8 cellular contexts compared by ENCODE assay signal in the genomic region with DNA sequence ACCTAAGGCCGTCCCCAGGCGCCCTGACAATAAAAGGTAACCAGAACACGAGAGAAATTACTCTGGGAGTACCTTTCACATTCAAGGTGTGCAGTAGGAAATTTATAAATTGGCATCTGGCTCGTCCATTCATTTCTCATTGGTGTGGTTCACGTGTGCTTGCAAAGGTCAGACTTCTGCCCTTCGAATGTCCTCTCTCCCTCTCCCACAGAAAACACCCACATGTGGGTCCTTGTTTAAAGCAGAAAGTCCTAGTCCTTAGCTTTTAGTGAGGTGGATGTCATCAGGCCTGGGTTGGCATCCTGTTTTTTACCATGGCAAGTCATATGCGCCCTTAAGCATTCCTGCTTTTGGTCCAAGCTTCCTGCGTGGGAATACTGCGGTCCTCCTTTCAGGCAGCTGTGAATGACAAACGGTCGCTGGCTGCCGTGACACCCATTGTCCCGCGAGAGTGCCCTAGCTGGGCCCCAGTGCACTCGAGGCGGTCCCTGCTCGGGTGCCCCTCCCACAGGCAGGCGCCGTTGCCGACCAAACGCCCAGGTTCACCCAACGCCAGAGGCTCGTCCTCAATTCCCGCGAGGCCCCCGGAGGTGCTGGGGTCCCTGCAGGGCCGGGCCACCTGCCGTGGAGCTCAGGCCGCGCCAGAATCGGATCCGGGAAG. TPM values are rescaled to one million over a fixed set of nuclear protein-coding genes. Genes with fewer than 3 reads are reported as not detected.
DNase-seq lines count a peak whose midpoint lies in the region; ATAC-seq lines count a peak whose summit lies in the region.

Gene NUDT19 (plus strand): TSS at position 531 of the 661 bp plus-strand sequence. CDS start 140 bp downstream, outside the sequence.

- H3K27ac ChIP-seq in CD4-positive, alpha-beta memory T cell (ENCODE audit: low read depth, low read length) = peak within 1 kb of the TSS; percentile 63
- no peak within 1 kb of the TSS for H3K27ac ChIP-seq in mesendoderm (ENCODE audit: low read depth, low read length)

- H3K27ac Mint-ChIP-seq in CD4-positive, alpha-beta memory T cell = peak within 1 kb of the TSS; percentile 80 to 96 (median 94)
- H3K27ac Mint-ChIP-seq in effector memory CD8-positive, alpha-beta T cell = peak within 1 kb of the TSS; percentile 88 to 90

- peaks cover 42 to 50% (median 45%) of the 10 kb centered on the region in 4 donors for H3K4me1 Mint-ChIP-seq in CD4-positive, alpha-beta memory T cell
- H3K4me1 Mint-ChIP-seq in effector memory CD8-positive, alpha-beta T cell (ENCODE audit: low read depth in 2 of 2) = peaks cover 41 to 48% of the 10 kb centered on the region in 2 donors

- no peak within 1 kb of the TSS for H2BK120ac ChIP-seq in mesendoderm (ENCODE audit: low read depth, low read length)

- H3K4me1 ChIP-seq in CD4-positive, alpha-beta memory T cell (ENCODE audit: insufficient read depth, low read length) = peaks cover 45% of the 10 kb centered on the region
- H3K4me1 ChIP-seq in mesendoderm (ENCODE audit: control insufficient read depth, low read depth, low read length) = peaks cover 2% of the 10 kb centered on the region

- peak within 1 kb of the TSS; percentile 84 for H3K56ac ChIP-seq in mesendoderm (ENCODE audit: low read length)

- H4K5ac ChIP-seq in mesendoderm (ENCODE audit: low read length) = no peak within 1 kb of the TSS

- H2BK5ac ChIP-seq in mesendoderm (ENCODE audit: low read length) = no peak within 1 kb of the TSS

- peak within 1 kb of the TSS; percentile 91 to 94 (median 92) for H3K4me3 Mint-ChIP-seq in CD4-positive, alpha-beta memory T cell
- H3K4me3 Mint-ChIP-seq in effector memory CD8-positive, alpha-beta T cell = peak within 1 kb of the TSS; percentile 91 to 95

- WGBS in mesendoderm (ENCODE audit: extremely low coverage, insufficient coverage, low lambda C conversion rate) = no CpG with 5 or more reads among the region's 32 CpGs

- no peaks in the 10 kb centered on the region for H3K27me3 ChIP-seq in CD4-positive, alpha-beta memory T cell (ENCODE audit: insufficient read depth, low read length)
- H3K27me3 ChIP-seq in mesendoderm (ENCODE audit: insufficient read depth, low read length, poor library complexity) = no peaks in the 10 kb centered on the region

- H3K79me2 ChIP-seq in mesendoderm (ENCODE audit: control insufficient read depth, insufficient read depth, low read length) = no peaks in the 10 kb centered on the region

- H3K18ac ChIP-seq in mesendoderm (ENCODE audit: low read length) = peak within 1 kb of the TSS; percentile 47

- H2BK15ac ChIP-seq in mesendoderm (replicated peaks; ENCODE audit: low read depth) = no peak within 1 kb of the TSS

- H3K36me3 Mint-ChIP-seq in CD4-positive, alpha-beta memory T cell = peaks cover 9 to 14% of the 10 kb centered on the region in 2 donors
- H3K36me3 Mint-ChIP-seq in effector memory CD8-positive, alpha-beta T cell (ENCODE audit: insufficient read depth) = peaks cover 21% of the 10 kb centered on the region

- peak within 1 kb of the TSS; percentile 44 for H3K4ac ChIP-seq in mesendoderm (ENCODE audit: low read depth, low read length)

- no peak within 1 kb of the TSS for H4K8ac ChIP-seq in mesendoderm (ENCODE audit: low read depth, low read length)

- peak within 1 kb of the TSS; percentile 75 for H3K4me2 ChIP-seq in mesendoderm (ENCODE audit: low read length)

- H3K9me3 ChIP-seq in CD4-positive, alpha-beta memory T cell (ENCODE audit: control insufficient read depth in 1 of 2, low read length in 2 of 2) = no peaks in the 10 kb centered on the region

- no peak within 1 kb of the TSS for H2AK5ac ChIP-seq in mesendoderm (ENCODE audit: low read length)

- peak within 1 kb of the TSS; percentile 24 for H3K23ac ChIP-seq in mesendoderm (ENCODE audit: low read length)

- peak within 1 kb of the TSS; percentile 83 for H3K9ac ChIP-seq in mesendoderm (ENCODE audit: low read length)

- intact Hi-C loops in CD4-positive, alpha-beta memory T cell (cut with micrococcal nuclease) = loop anchor here (1.0 to 5.0 kb wide), 4 partner anchors 16 to 486 kb away; partner anchors contain the start of genes ANKRD27, GPATCH1 and RGS9BP

- peak; percentile 68 to 79 (median 71) for DNase-seq in CD4-positive, alpha-beta memory T cell
- peak; percentile 68 for DNase-seq in NCI-H82 treated with DMSO at 0.1 percent for 48 hours (lab: John Stamatoyannopoulos, UW; ENCODE audit: unreplicated experiment)
- DNase-seq in activated CD8-positive, alpha-beta memory T cell treated with anti-CD3 and anti-CD28 coated beads for 1 hour (ENCODE audit: extremely low read depth in 1 of 2, low read depth in 1 of 2) = peak; percentile 27 to 61
- peak; percentile 64 to 66 (median 65) for DNase-seq in effector memory CD8-positive, alpha-beta T cell
- no peak for DNase-seq in mesendoderm
- peak; percentile 51 for DNase-seq in stimulated activated CD8-positive, alpha-beta memory T cell treated with anti-CD3 and anti-CD28 coated beads, Interleukin-15, amount 100 ng/mL, for 24 hours (ENCODE audit: low read depth)

- H3K36me3 ChIP-seq in CD4-positive, alpha-beta memory T cell (ENCODE audit: insufficient read depth, low read length) = no peaks in the 10 kb centered on the region
- no peaks in the 10 kb centered on the region for H3K36me3 ChIP-seq in mesendoderm (ENCODE audit: control insufficient read depth, insufficient read depth, low read length)

- H3K4me3 ChIP-seq in CD4-positive, alpha-beta memory T cell (ENCODE audit: low read length in 2 of 2) = peak within 1 kb of the TSS; percentile 85 to 89
- H3K4me3 ChIP-seq in mesendoderm (ENCODE audit: low read length) = peak within 1 kb of the TSS; percentile 33

- H3K27me3 Mint-ChIP-seq in CD4-positive, alpha-beta memory T cell = no peaks in the 10 kb centered on the region
- no peaks in the 10 kb centered on the region for H3K27me3 Mint-ChIP-seq in effector memory CD8-positive, alpha-beta T cell

- CTCF ChIA-PET in CD4-positive, alpha-beta memory T cell (lab: Charles Lee; ENCODE audit: partially characterized antibody) = interaction anchor here (0.7 to 1.1 kb wide), 6 partner anchors 9 to 284 kb away, joined by 3 to 6 read pairs (median 4); partner anchors contain the start of gene ANKRD27

- H3K79me1 ChIP-seq in mesendoderm (ENCODE audit: low read length) = no peaks in the 10 kb centered on the region

- H3K9me3 Mint-ChIP-seq in CD4-positive, alpha-beta memory T cell = peaks cover 0 to 2% (median 0%) of the 10 kb centered on the region in 8 donors
- no peaks in the 10 kb centered on the region for H3K9me3 Mint-ChIP-seq in effector memory CD8-positive, alpha-beta T cell

- ATAC-seq in GM19452 (IDR thresholded peaks at IDR 0.05; ENCODE audit: unreplicated experiment) = peak; percentile 84
- peak; percentile 90 for ATAC-seq in HG03571 (IDR thresholded peaks at IDR 0.05; ENCODE audit: unreplicated experiment)
- ATAC-seq in effector memory CD8-positive, alpha-beta T cell (replicated peaks) = peak; percentile 82

- POLR2A ChIA-PET in CD4-positive, alpha-beta memory T cell (lab: Charles Lee; ENCODE audit: partially characterized antibody) = interaction anchor here (0.6 to 2.6 kb wide), 13 partner anchors 8 to 485 kb away, joined by 3 to 73 read pairs (median 3); partner anchors contain the start of genes ANKRD27, CEP89, FAAP24 and RGS9BP

RNA-seq across cellular contexts. Expression of gene NUDT19, which starts in this region (rescaled TPM):
- total RNA-seq in CD4-positive, alpha-beta memory T cell = 10 to 100 TPM; 10.5 to 10.6 TPM
- polyA plus RNA-seq in CD4-positive, alpha-beta memory T cell = 1 to 10 TPM; 2.0 to 5.4 TPM
- polyA plus RNA-seq in mesendoderm (2013, experiment 1 of 2) = 3.1 TPM
- 3.0 TPM for polyA plus RNA-seq in mesendoderm (2013, experiment 2 of 2)
